Comparison of ENCODE assay signal across 13 cellular contexts in the genomic region with DNA sequence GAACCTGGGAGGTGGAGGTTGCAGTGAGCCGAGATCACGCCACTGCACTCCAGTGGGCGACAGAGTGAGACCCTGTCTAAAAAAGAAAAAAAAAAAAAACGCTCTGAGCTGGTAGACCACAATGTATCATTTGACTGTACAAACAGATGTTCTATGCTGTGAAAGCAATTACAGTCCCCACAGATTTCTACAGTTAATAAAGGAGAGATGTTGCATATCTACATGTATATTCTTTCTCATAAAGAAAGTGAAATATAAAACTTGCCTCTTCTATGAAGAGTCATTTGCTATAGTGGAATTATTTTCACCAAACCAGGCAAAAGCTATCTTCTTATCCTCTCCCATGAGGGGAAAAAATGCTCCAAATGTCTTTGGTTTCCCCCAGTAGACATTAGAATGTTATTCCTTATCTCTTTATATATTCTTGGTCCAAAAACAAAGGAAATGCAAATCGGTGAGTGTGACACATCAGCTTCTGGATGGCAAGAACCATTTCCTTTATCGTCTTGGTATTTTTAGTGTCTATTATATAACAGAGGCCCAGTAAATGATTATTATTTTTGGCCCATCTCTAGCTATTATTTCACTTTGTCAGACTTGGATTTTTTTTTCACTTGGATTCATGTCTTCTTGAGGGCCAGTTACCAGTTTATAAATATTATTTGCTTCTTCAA.
A peak's percentile ranks its signal among the peaks of the same experiment; 100 is the strongest.
DNase-seq lines count a peak whose midpoint lies in the region; ATAC-seq and TF ChIP-seq lines count a peak whose summit lies in the region.
"Had no signal": no experiment of that assay in that cellular context is flagged by ENCODE, and none has a peak within 500 bp of the region (broad histone marks: within the 10 kb centered on the region; RNA-seq: fewer than 3 reads in every experiment).

No MANE protein-coding gene starts in this region.

- intact Hi-C loops in vagina (cut with DNase I): no loop called here

- TF ChIP-seq POLR2A in vagina (IDR thresholded peaks at IDR 0.05): no peak

- H3K36me3 ChIP-seq in vagina: no peaks in the 10 kb centered on the region

- no peak overlapping the region for H3K27ac ChIP-seq in vagina

- no peaks in the 10 kb centered on the region for H3K27me3 ChIP-seq in vagina

- H3K4me1 ChIP-seq in vagina: no peaks in the 10 kb centered on the region

- H3K4me3 ChIP-seq in vagina: no peak overlapping the region

- TF ChIP-seq CTCF in vagina (IDR thresholded peaks at IDR 0.05): no peak

- ATAC-seq in GM18520 (IDR thresholded peaks at IDR 0.05; ENCODE audit: unreplicated experiment): peak; percentile 54
- peak; percentile 59 for ATAC-seq in GM21619 (IDR thresholded peaks at IDR 0.05; ENCODE audit: unreplicated experiment)
- peak; percentile 59 for ATAC-seq in HG03280 (IDR thresholded peaks at IDR 0.05; ENCODE audit: unreplicated experiment)

- H3K9me3 ChIP-seq in vagina: no peaks in the 10 kb centered on the region

- peak; percentile 3 for DNase-seq in fibroblast of peridontal ligament (ENCODE audit: extremely low read depth)
- no peak for DNase-seq in COLO829 (ENCODE audit: low spot score)
- DNase-seq in NCI-H510A treated with DMSO at 0.1 percent for 48 hours (lab: John Stamatoyannopoulos, UW): no peak
- no peak for DNase-seq in vagina (ENCODE audit: extremely low spot score in 2 of 2)
- no peak for DNase-seq in foreskin melanocyte
- DNase-seq: activated effector memory CD4-positive, alpha-beta T cell treated with Interleukin-2 at 50 U/mL for 16 hours; DMS79; effector CD4-positive, alpha-beta T cell; GOT3; nephron progenitor cell had no signal
